ENCODE assay signal across 1 cellular context in the genomic region with DNA sequence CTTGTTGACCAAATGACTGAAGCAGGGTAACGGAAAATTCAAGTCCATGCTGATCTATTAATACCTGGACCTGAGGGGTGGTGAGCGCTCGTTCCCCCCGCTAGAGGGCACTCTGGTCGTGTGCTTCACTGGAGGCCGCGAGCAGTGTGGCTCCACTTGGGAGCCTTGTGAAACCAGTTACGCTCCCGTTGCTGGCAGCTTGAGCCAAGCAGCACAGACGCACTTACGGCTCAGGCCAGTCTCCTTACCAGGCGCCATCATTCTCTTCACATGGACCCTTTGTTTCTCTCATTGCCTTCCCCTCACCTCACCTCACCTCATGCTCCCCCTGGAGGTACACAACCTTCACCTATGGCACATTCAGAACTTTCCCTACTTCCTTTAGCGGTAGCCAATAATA.
TF ChIP-seq lines count a peak whose summit lies in the region.

No MANE protein-coding gene starts in this region.

TF ChIP-seq in HEK293, 187 proteins besides CTCF, POLR2A, EP300 and RAD21 (continued from another document):
- TF ChIP-seq, protein P1, sequence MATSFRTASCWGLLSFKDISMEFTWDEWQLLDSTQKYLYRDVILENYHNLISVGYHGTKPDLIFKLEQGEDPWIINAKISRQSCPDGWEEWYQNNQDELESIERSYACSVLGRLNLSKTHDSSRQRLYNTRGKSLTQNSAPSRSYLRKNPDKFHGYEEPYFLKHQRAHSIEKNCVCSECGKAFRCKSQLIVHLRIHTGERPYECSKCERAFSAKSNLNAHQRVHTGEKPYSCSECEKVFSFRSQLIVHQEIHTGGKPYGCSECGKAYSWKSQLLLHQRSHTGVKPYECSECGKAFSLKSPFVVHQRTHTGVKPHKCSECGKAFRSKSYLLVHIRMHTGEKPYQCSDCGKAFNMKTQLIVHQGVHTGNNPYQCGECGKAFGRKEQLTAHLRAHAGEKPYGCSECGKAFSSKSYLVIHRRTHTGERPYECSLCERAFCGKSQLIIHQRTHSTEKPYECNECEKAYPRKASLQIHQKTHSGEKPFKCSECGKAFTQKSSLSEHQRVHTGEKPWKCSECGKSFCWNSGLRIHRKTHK (tag by site-specific recombination; IDR thresholded peaks at IDR 0.05) = no peak
- no peak for TF ChIP-seq ZNF610 (tag by site-specific recombination; IDR thresholded peaks at IDR 0.05; ENCODE audit: borderline replicate concordance)
- TF ChIP-seq, protein P2, sequence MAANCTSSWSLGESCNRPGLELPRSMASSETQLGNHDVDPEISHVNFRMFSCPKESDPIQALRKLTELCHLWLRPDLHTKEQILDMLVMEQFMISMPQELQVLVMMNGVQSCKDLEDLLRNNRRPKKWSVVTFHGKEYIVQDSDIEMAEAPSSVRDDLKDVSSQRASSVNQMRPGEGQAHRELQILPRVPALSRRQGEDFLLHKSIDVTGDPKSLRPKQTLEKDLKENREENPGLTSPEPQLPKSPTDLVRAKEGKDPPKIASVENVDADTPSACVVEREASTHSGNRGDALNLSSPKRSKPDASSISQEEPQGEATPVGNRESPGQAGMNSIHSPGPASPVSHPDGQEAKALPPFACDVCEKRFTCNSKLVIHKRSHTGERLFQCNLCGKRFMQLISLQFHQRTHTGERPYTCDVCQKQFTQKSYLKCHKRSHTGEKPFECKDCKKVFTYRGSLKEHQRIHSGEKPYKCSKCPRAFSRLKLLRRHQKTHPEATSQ (tag by site-specific recombination; IDR thresholded peaks at IDR 0.05) = no peak
- TF ChIP-seq, protein P3, sequence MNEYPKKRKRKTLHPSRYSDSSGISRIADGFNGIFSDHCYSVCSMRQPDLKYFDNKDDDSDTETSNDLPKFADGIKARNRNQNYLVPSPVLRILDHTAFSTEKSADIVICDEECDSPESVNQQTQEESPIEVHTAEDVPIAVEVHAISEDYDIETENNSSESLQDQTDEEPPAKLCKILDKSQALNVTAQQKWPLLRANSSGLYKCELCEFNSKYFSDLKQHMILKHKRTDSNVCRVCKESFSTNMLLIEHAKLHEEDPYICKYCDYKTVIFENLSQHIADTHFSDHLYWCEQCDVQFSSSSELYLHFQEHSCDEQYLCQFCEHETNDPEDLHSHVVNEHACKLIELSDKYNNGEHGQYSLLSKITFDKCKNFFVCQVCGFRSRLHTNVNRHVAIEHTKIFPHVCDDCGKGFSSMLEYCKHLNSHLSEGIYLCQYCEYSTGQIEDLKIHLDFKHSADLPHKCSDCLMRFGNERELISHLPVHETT (tag by site-specific recombination; IDR thresholded peaks at IDR 0.05) = no peak
